In genomic region chr19:12687496-12688196, GRCh38 we compare ENCODE assay signal across 26 cellular contexts. TPM values are rescaled to one million over a fixed set of nuclear protein-coding genes. Genes with fewer than 3 reads are reported as not detected.
DNase-seq lines count a peak whose midpoint lies in the region; ATAC-seq, FAIRE-seq and TF ChIP-seq lines count a peak whose summit lies in the region.
"Had no signal": no experiment of that assay in that cellular context is flagged by ENCODE, and none has a peak within 500 bp of the region (broad histone marks: within the 10 kb centered on the region; RNA-seq: fewer than 3 reads in every experiment).

GNG14 (plus strand) TSS chr19:12687998; CDS start chr19:12688049, 51 bp downstream.

- peak within 1 kb of the TSS; percentile 82 for H3K9ac ChIP-seq in BLaER1
- H3K9ac ChIP-seq in HepG2 (ENCODE audit: insufficient read depth, low read depth, low read length) = no peak within 1 kb of the TSS
- H3K9ac ChIP-seq: SK-N-SH had no signal

- H3K4me1 ChIP-seq in BLaER1 = peaks cover 70% of the 10 kb centered on the region
- peaks cover 9% of the 10 kb centered on the region for H3K4me1 ChIP-seq in SJCRH30
- H3K4me1 ChIP-seq in HepG2 (ENCODE audit: insufficient read depth, low read length) = no peaks in the 10 kb centered on the region

- H3K79me2 ChIP-seq in HepG2 (ENCODE audit: insufficient read depth, low read length) = no peaks in the 10 kb centered on the region

- DNase-seq in HFFc6 (no peak), SJCRH30 (peak; percentile 70 to 80), HepG2 (ENCODE audit: low spot score) (no peak), HCEC 1CT (no peak)
- DNase-seq in activated CD4-positive, alpha-beta T cell treated with anti-CD3 and anti-CD28 coated beads, Interleukin-2, amount 10 ng/mL, durations not matched to agents 7 days and 5 days = no peak
- DNase-seq in effector CD8-positive, alpha-beta T cell (lab: John Stamatoyannopoulos, UW) = no peak
- DNase-seq: CD8-positive, alpha-beta memory T cell; DMS53; EL; GOT3; NCI-H1105 treated with DMSO at 0.1 percent for 48 hours; NCI-H1694; NCI-H2227 treated with DMSO at 0.1 percent for 48 hours; NCI-H510A treated with DMSO at 0.1 percent for 48 hours; NCI-H82; SHP77; SK-N-SH; T-cell had no signal

- FAIRE-seq in HepG2 (lab: Jason Lieb, UNC) = no peak
- FAIRE-seq: A204.1, GM12892, GM18507 had no signal

- CTCF ChIA-PET in HepG2 (lab: Yijun Ruan, JAX; ENCODE audit: low intra/inter-chr PET ratio, low total read pairs) = no interaction called here
- CTCF ChIA-PET in activated CD4-positive, alpha-beta T cell treated with anti-CD3 and anti-CD28 coated beads, Interleukin-2, amount 10 ng/mL, durations not matched to agents 7 days and 5 days (lab: Charles Lee) = interaction anchor here (0.6 to 2.2 kb wide), 2 partner anchors 8 to 585 kb away, joined by 7 read pairs; no protein-coding TSS in a partner anchor

- TF ChIP-seq CTCF in HFFc6 (IDR thresholded peaks at IDR 0.05) (0 out of 2 replicates have a peak, but pooled peaks have one; percentile 9), HepG2 (CRISPR knock-in tag; IDR thresholded peaks at IDR 0.05) (no peak)

- 90% methylated on average over 4 of the region's 9 CpGs for WGBS in HepG2 (ENCODE audit: low lambda C conversion rate)

- no peaks in the 10 kb centered on the region for H3K4me1 Mint-ChIP-seq in HFFc6 (ENCODE audit: low read depth)
- peaks cover 2% of the 10 kb centered on the region for H3K4me1 Mint-ChIP-seq in activated CD4-positive, alpha-beta T cell treated with anti-CD3 and anti-CD28 coated beads, Interleukin-2, amount 10 ng/mL, durations not matched to agents 7 days and 5 days
- H3K4me1 Mint-ChIP-seq: T-cell had no signal

- peaks cover 1% of the 10 kb centered on the region for H3K27me3 Mint-ChIP-seq in HFFc6 (ENCODE audit: insufficient read depth)
- H3K27me3 Mint-ChIP-seq in activated CD4-positive, alpha-beta T cell treated with anti-CD3 and anti-CD28 coated beads, Interleukin-2, amount 10 ng/mL, durations not matched to agents 7 days and 5 days = no peaks in the 10 kb centered on the region
- H3K27me3 Mint-ChIP-seq: CD8-positive, alpha-beta memory T cell; T-cell had no signal

- H4K20me1 ChIP-seq in BLaER1 = no peaks in the 10 kb centered on the region
- H4K20me1 ChIP-seq in HepG2 (ENCODE audit: insufficient read depth, low read length) = no peaks in the 10 kb centered on the region

- POLR2A ChIA-PET in HepG2 (lab: Yijun Ruan, JAX) = no interaction called here
- POLR2A ChIA-PET in activated CD4-positive, alpha-beta T cell treated with anti-CD3 and anti-CD28 coated beads, Interleukin-2, amount 10 ng/mL, durations not matched to agents 7 days and 5 days (lab: Charles Lee) = no interaction called here

- H3K27ac Mint-ChIP-seq in HFFc6 = no peak within 1 kb of the TSS
- H3K27ac Mint-ChIP-seq in activated CD4-positive, alpha-beta T cell treated with anti-CD3 and anti-CD28 coated beads, Interleukin-2, amount 10 ng/mL, durations not matched to agents 7 days and 5 days = no peak within 1 kb of the TSS
- H3K27ac Mint-ChIP-seq: T-cell had no signal

- no peaks in the 10 kb centered on the region for H3K9me3 Mint-ChIP-seq in HFFc6
- no peaks in the 10 kb centered on the region for H3K9me3 Mint-ChIP-seq in activated CD4-positive, alpha-beta T cell treated with anti-CD3 and anti-CD28 coated beads, Interleukin-2, amount 10 ng/mL, durations not matched to agents 7 days and 5 days
- H3K9me3 Mint-ChIP-seq: CD8-positive, alpha-beta memory T cell; T-cell had no signal

- TF ChIP-seq RAD21 in HepG2 (CRISPR knock-in tag; IDR thresholded peaks at IDR 0.05) = no peak

- no peak within 1 kb of the TSS for H2AFZ ChIP-seq in HepG2 (ENCODE audit: low read length)

- in situ Hi-C loops in HepG2 (cut with HindIII; ENCODE audit: extremely low pct_ligation_motif_present, low pct_unique_long_range_greater_than_20kb) = no loop called here

- no peaks in the 10 kb centered on the region for H3K27me3 ChIP-seq in BLaER1
- no peaks in the 10 kb centered on the region for H3K27me3 ChIP-seq in SJCRH30
- H3K27me3 ChIP-seq in HepG2 (ENCODE audit: control insufficient read depth in 1 of 2, insufficient read depth in 2 of 2, low read length in 2 of 2) = no peaks in the 10 kb centered on the region

- TF ChIP-seq POLR2A in HepG2 (IDR thresholded peaks at IDR 0.05; ENCODE audit: insufficient read depth in 1 of 2, low read depth in 2 of 2, low read length in 2 of 2) = no peak

- no peaks in the 10 kb centered on the region for H3K9me3 ChIP-seq in BLaER1
- no peaks in the 10 kb centered on the region for H3K9me3 ChIP-seq in SJCRH30 (replicated peaks)
- no peaks in the 10 kb centered on the region for H3K9me3 ChIP-seq in HepG2 (ENCODE audit: low read length)
- H3K9me3 ChIP-seq: SK-N-SH had no signal

- intact Hi-C loops in HepG2 (cut with micrococcal nuclease; ENCODE audit: unreplicated experiment) = no loop called here

- H3K4me3 ChIP-seq in BLaER1 (peak within 1 kb of the TSS; percentile 74), SJCRH30 (no peak within 1 kb of the TSS), HepG2 (replicated peaks in 1 of 3; ENCODE audit: insufficient read depth in 1 of 3, low read depth in 2 of 3, low read length in 3 of 3) (no peak within 1 kb of the TSS)

- no TSS peak for BruUV-seq in HepG2 (replicated peaks; lab: Mats Ljungman, UMichigan)

- H3K36me3 Mint-ChIP-seq in HFFc6 (ENCODE audit: low read depth) = peaks cover 9% of the 10 kb centered on the region; the same call in 1 of the 2 replicates
- H3K36me3 Mint-ChIP-seq in activated CD4-positive, alpha-beta T cell treated with anti-CD3 and anti-CD28 coated beads, Interleukin-2, amount 10 ng/mL, durations not matched to agents 7 days and 5 days (ENCODE audit: low read depth) = no peaks in the 10 kb centered on the region
- H3K36me3 Mint-ChIP-seq: T-cell had no signal

- peak within 1 kb of the TSS; percentile 98 for H3K4me2 ChIP-seq in BLaER1
- H3K4me2 ChIP-seq in HepG2 (ENCODE audit: low read depth, low read length) = no peak within 1 kb of the TSS
- H3K4me2 ChIP-seq: SK-N-SH had no signal

- no peak within 1 kb of the TSS for H3K4me3 Mint-ChIP-seq in HFFc6
- H3K4me3 Mint-ChIP-seq in activated CD4-positive, alpha-beta T cell treated with anti-CD3 and anti-CD28 coated beads, Interleukin-2, amount 10 ng/mL, durations not matched to agents 7 days and 5 days = no peak within 1 kb of the TSS
- H3K4me3 Mint-ChIP-seq: T-cell had no signal

- H3K27ac ChIP-seq in BLaER1 (peak within 1 kb of the TSS; percentile 88), SJCRH30 (peak within 1 kb of the TSS; percentile 23; the same call in 1 of the 2 replicates), HepG2 (ENCODE audit: extremely low read length, insufficient read depth, low read length) (no peak within 1 kb of the TSS)

- ATAC-seq in HepG2 = no peak; the same call in 1 of the 3 replicates
- no peak for ATAC-seq in HG02938 (IDR thresholded peaks at IDR 0.05; ENCODE audit: unreplicated experiment)

- TF ChIP-seq EP300 in HepG2 (IDR thresholded peaks at IDR 0.05; ENCODE audit: low read depth in 2 of 2, low read length in 2 of 2) (no peak), HepG2 (CRISPR knock-in tag; IDR thresholded peaks at IDR 0.05; ENCODE audit: borderline replicate concordance) (no peak)

- peaks cover 9% of the 10 kb centered on the region for H3K36me3 ChIP-seq in BLaER1
- no peaks in the 10 kb centered on the region for H3K36me3 ChIP-seq in SJCRH30
- H3K36me3 ChIP-seq in HepG2 (replicated peaks in 1 of 2; ENCODE audit: control insufficient read depth in 1 of 2, insufficient read depth in 2 of 2, low read length in 2 of 2) = no peaks in the 10 kb centered on the region; a peak in 1 of 5 replicates

TF ChIP-seq in HepG2, 621 proteins besides CTCF, POLR2A, EP300 and RAD21:
- TF ChIP-seq AGO2 (optimal IDR thresholded peaks at IDR 0.05; ENCODE audit: low read depth, low read length) = peak; percentile 60
- TF ChIP-seq ZNF317 (CRISPR knock-in tag; IDR thresholded peaks at IDR 0.05) = no peak

RNA-seq across cellular contexts. Expression of gene GNG14, which starts in this region (rescaled TPM):
- total RNA-seq in HFFc6 (2021; fragmentation: NEBNext Ultra II Directional; extraction: Animal tissue kit (Norgen Biotek cat#: 25700)) = not detected
- total RNA-seq in SJCRH30 (2014; rRNA removed; shearing (Covaris generic)) = 1.8 TPM in 1 of 2 replicates, not detected in the other
- not detected in 2 replicates for total RNA-seq in HepG2 (2016; rRNA removed; fragmentation: Illumina TruSeq; extraction: Trizol)
- not detected in 2 replicates for total RNA-seq in HepG2 (2016; cell fraction: cytosol; rRNA removed; fragmentation: Illumina TruSeq; extraction: Trizol; ENCODE audit: low read depth)
- total RNA-seq in HepG2 (2016; cell fraction: insoluble cytoplasmic fraction; rRNA removed; fragmentation: Illumina TruSeq; extraction: Trizol) = not detected in 2 replicates
- total RNA-seq in HepG2 (2016; cell fraction: membrane; rRNA removed; fragmentation: Illumina TruSeq; extraction: Trizol) = not detected in 2 replicates
- not detected in 2 replicates for total RNA-seq in HepG2 (2016; cell fraction: nucleus; rRNA removed; fragmentation: Illumina TruSeq; extraction: Trizol)
- polyA plus RNA-seq in HepG2 (2011; rRNA removed) = not detected in 2 replicates
- not detected in 2 replicates for polyA plus RNA-seq in HepG2 (2011; cell fraction: cytosol; rRNA removed)
- polyA plus RNA-seq in HepG2 (2011; cell fraction: nucleus; rRNA removed) = 0.82 TPM in 1 of 2 replicates, not detected in the other
- not detected in 2 replicates for polyA plus RNA-seq in HepG2 (2012)
- not detected in 2 replicates for polyA plus RNA-seq in HepG2 (2016; cell fraction: cytosol; fragmentation: Illumina TruSeq; extraction: Trizol; ENCODE audit: low read depth)
- not detected in 2 replicates for polyA plus RNA-seq in HepG2 (2016; cell fraction: insoluble cytoplasmic fraction; fragmentation: Illumina TruSeq; extraction: Trizol; ENCODE audit: low read depth)
- polyA plus RNA-seq in HepG2 (2016; cell fraction: membrane; fragmentation: Illumina TruSeq; extraction: Trizol; ENCODE audit: low read depth) = not detected in 2 replicates
- polyA plus RNA-seq in HepG2 (2016; cell fraction: nucleus; fragmentation: Illumina TruSeq; extraction: Trizol; ENCODE audit: insufficient read depth, low read depth) = not detected in 2 replicates
- polyA minus RNA-seq in HepG2 (2011; rRNA and poly(A)+ RNA removed; ENCODE audit: low replicate concordance) = 0.68 and 1.9 TPM in 2 replicates
- not detected in 2 replicates for polyA minus RNA-seq in HepG2 (2011; cell fraction: cytosol; rRNA and poly(A)+ RNA removed)
- polyA minus RNA-seq in HepG2 (2011; cell fraction: nucleus; rRNA and poly(A)+ RNA removed) = not detected in 2 replicates
- not detected for total RNA-seq in activated CD4-positive, alpha-beta T cell treated with anti-CD3 and anti-CD28 coated beads, Interleukin-2, amount 10 ng/mL, durations not matched to agents 7 days and 5 days
- total RNA-seq: CD8-positive, alpha-beta memory T cell; LHCN-M2; RPMI7951; T-cell had no signal
- polyA plus RNA-seq: BJ; CD8-positive, alpha-beta memory T cell; SK-N-SH had no signal

Comparison
In these comparisons a context has a peak if more than half of its experiments do, and no peak if none do; other contexts are left out.
1. DNase-seq: peak in SJCRH30 (2 of 2); none in HFFc6 (single experiment), HepG2 (single experiment), activated CD4-positive, alpha-beta T cell treated with anti-CD3 and anti-CD28 coated beads, Interleukin-2, amount 10 ng/mL, durations not matched to agents 7 days and 5 days (single experiment), effector CD8-positive, alpha-beta T cell (single experiment) and HCEC 1CT (single experiment).